ENCODE assay signal across 26 cellular contexts in the genomic region with DNA sequence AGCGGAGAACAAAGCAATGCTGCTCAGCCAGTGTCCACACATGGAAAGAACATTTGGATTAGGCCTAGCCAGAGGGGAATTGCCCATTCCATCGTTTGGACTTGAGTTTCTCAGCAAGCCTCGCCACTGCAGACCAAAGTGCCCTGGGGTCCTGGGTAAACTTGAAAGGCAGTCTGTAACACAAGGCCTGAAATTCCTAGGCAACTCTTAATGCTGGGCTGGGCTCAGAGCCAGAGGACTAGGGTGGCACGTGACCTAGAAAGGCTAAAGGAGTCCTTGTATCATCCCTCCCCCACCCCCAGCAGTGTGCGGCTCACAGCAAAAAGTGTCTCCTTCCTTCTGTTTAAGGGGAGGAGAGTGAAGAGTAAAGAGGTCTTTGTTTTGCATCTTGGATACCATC.
"Had no signal": no experiment of that assay in that cellular context is flagged by ENCODE, and none has a peak within 500 bp of the region (broad histone marks: within the 10 kb centered on the region; RNA-seq: fewer than 3 reads in every experiment).

No MANE protein-coding gene starts in this region.

- H3K4me3 ChIP-seq: left ventricle myocardium inferior, lung, neural progenitor cell, psoas muscle, right atrium auricular region, right lobe of liver, smooth muscle cell, stomach, thoracic aorta, tibial artery, upper lobe of right lung had no signal

- H3K36me3 ChIP-seq: left ventricle myocardium inferior, neural progenitor cell, neutrophil, right atrium auricular region, right lobe of liver, stomach, thoracic aorta, tibial artery, upper lobe of right lung had no signal

- H3K27me3 ChIP-seq: neural progenitor cell, neutrophil, right atrium auricular region, right lobe of liver, stomach, tibial artery, upper lobe of right lung had no signal

- H3K4me1 ChIP-seq: left ventricle myocardium inferior, neural progenitor cell, parathyroid adenoma, psoas muscle, right atrium auricular region, right lobe of liver, stomach, tibial artery, upper lobe of right lung had no signal

- H3K9me3 ChIP-seq: left ventricle myocardium inferior, neutrophil, psoas muscle, right atrium auricular region, right lobe of liver, thoracic aorta, upper lobe of right lung had no signal

- DNase-seq: hypothalamus; immature natural killer cell; left ventricle myocardium inferior; mesendoderm; naive B cell; natural killer cell; nephron progenitor cell; occipital lobe; psoas muscle; right lobe of liver; stimulated activated CD4-positive, alpha-beta T cell treated with anti-CD3 and anti-CD28 coated beads, Interleukin-12 subunit alpha, Interleukin-12 subunit beta, amount 100 ng/mL, for 4 hours; stimulated activated CD4-positive, alpha-beta T cell treated with anti-CD3 and anti-CD28 coated beads, Interleukin-15, amount 100 ng/mL, for 24 hours; stimulated activated CD4-positive, alpha-beta T cell treated with anti-CD3 and anti-CD28 coated beads, Interleukin-2, amount 100 ng/mL, for 24 hours; stimulated activated CD4-positive, alpha-beta T cell treated with anti-CD3 and anti-CD28 coated beads, Interleukin-4, amount 100 ng/mL, for 1 hour; stimulated activated naive B cell treated with anti-CD40 and anti-IgM and Interleukin-4, amounts not matched to agents 10 μg/mL and 1 μg/mL and 100 μg/mL, for 72 hours; stimulated activated naive CD8-positive, alpha-beta T cell treated with anti-CD3 and anti-CD28 coated beads, Interleukin-15, Interleukin-2, amounts not matched to agents 100 U/mL and 50 U/mL, for 24 hours; stomach; tibial artery; upper lobe of right lung had no signal
